Comparison of ENCODE assay signal across 16 cellular contexts in genomic region chr5:144794922-144795321, GRCh38.
"Had no signal": no experiment of that assay in that cellular context is flagged by ENCODE, and none has a peak within 500 bp of the region (broad histone marks: within the 10 kb centered on the region; RNA-seq: fewer than 3 reads in every experiment).

No MANE protein-coding gene starts in this region.

- DNase-seq: activated CD4-positive, alpha-beta memory T cell treated with anti-CD3 and anti-CD28 coated beads, Interleukin-2, amount 10 ng/mL, durations not matched to agents 7 days and 5 days; activated CD4-positive, alpha-beta T cell treated with anti-CD3 and anti-CD28 coated beads for 36 hours; activated CD8-positive, alpha-beta memory T cell treated with anti-CD3 and anti-CD28 coated beads, Interleukin-2, amount 50 U/mL, for 4 hours; activated gamma-delta T cell treated with Interleukin-2 at 50 U/mL for 16 hours; activated naive CD8-positive, alpha-beta T cell treated with anti-CD3 and anti-CD28 coated beads for 36 hours; activated T-cell treated with anti-CD3 and anti-CD28 coated beads, Interleukin-2, amount 50 U/mL, for 72 hours; central memory CD4-positive, alpha-beta T cell; foreskin fibroblast; mammary epithelial cell; nephron progenitor cell; pancreas; small intestine; T-helper 9 cell; thyroid gland had no signal

- H3K4me1 ChIP-seq: ascending aorta, pancreas, thyroid gland, vagina had no signal

- H3K27me3 ChIP-seq: ascending aorta, pancreas, thyroid gland, vagina had no signal

- H3K4me3 ChIP-seq: ascending aorta, pancreas, thyroid gland, vagina had no signal

- ATAC-seq: activated CD4-positive, alpha-beta T cell treated with anti-CD3 and anti-CD28 coated beads for 36 hours; activated T-cell treated with anti-CD3 and anti-CD28 coated beads, Interleukin-2, amount 50 U/mL, for 72 hours; pancreas had no signal

- H3K27ac ChIP-seq: ascending aorta, pancreas, thyroid gland, vagina had no signal

- H3K36me3 ChIP-seq: ascending aorta, pancreas, thyroid gland, vagina had no signal

- H3K9me3 ChIP-seq: pancreas, thyroid gland, vagina had no signal
